Comparison of ENCODE assay signal across 18 cellular contexts in genomic region chr3:134332344-134332743, GRCh38. TPM values are rescaled to one million over a fixed set of nuclear protein-coding genes. Genes with fewer than 3 reads are reported as not detected.
DNase-seq lines count a peak whose midpoint lies in the region; ATAC-seq and TF ChIP-seq lines count a peak whose summit lies in the region.
"Had no signal": no experiment of that assay in that cellular context is flagged by ENCODE, and none has a peak within 500 bp of the region (broad histone marks: within the 10 kb centered on the region; RNA-seq: fewer than 3 reads in every experiment).

No MANE protein-coding gene starts in this region.

- H3K36me3 ChIP-seq in GM23338 (ENCODE audit: insufficient read depth): no peaks in the 10 kb centered on the region
- H3K36me3 ChIP-seq in brain microvascular endothelial cell (replicated peaks): no peaks in the 10 kb centered on the region
- H3K36me3 ChIP-seq in mesodermal cell (ENCODE audit: control insufficient read depth, insufficient read depth, low read length): no peaks in the 10 kb centered on the region
- no peaks in the 10 kb centered on the region for H3K36me3 ChIP-seq in stomach
- H3K36me3 ChIP-seq: BLaER1, heart right ventricle, SJCRH30 had no signal

- in situ Hi-C loops in brain microvascular endothelial cell (cut with HindIII; ENCODE audit: low pct_ligation_motif_present, low sequenced_read_pairs): no loop called here

- no peak overlapping the region for H2AFZ ChIP-seq in GM23338

- ATAC-seq in GM23338 (no peak), GM18870 (IDR thresholded peaks at IDR 0.05; ENCODE audit: unreplicated experiment) (no peak), GM21423 (IDR thresholded peaks at IDR 0.05; ENCODE audit: unreplicated experiment) (no peak)
- ATAC-seq: GM12878, heart right ventricle, left lobe of liver had no signal

- H3K4me1 ChIP-seq in GM23338 (ENCODE audit: insufficient read depth) (peaks cover 54% of the 10 kb centered on the region), mesodermal cell (ENCODE audit: control insufficient read depth, insufficient read depth, low read length, poor library complexity, severe bottlenecking) (peaks cover 72% of the 10 kb centered on the region), stomach (peaks cover 32 to 79% (median 51%) of the 10 kb centered on the region in 4 donors)

- intact Hi-C loops in stomach (cut with DNase I; ENCODE audit: low total_unique reads): no loop called here

- TF ChIP-seq POLR2A in stomach (IDR thresholded peaks at IDR 0.05): no peak

- DNase-seq in GM23338 (ENCODE audit: low spot score): no peak
- no peak for DNase-seq in brain microvascular endothelial cell
- DNase-seq in stomach: no peak
- DNase-seq in NK-92 treated with Interleukin-12 subunit alpha and Interleukin-12 subunit beta, amount 100 ng/mL, for 24 hours (lab: John Stamatoyannopoulos, UW): no peak
- no peak for DNase-seq in NCI-H748 treated with DMSO at 0.1 percent for 48 hours (lab: John Stamatoyannopoulos, UW)
- DNase-seq: activated naive CD4-positive, alpha-beta T cell treated with anti-CD3 and anti-CD28 coated beads, Interleukin-2, amount 10 ng/mL, durations not matched to agents 7 days and 5 days; EL; heart right ventricle; NCI-H187 treated with DMSO at 0.1 percent for 48 hours; occipital lobe; SJCRH30 had no signal

- H3K36me3 Mint-ChIP-seq in GM23338 (ENCODE audit: low read depth): no peaks in the 10 kb centered on the region
- H3K36me3 Mint-ChIP-seq: activated naive CD4-positive, alpha-beta T cell treated with anti-CD3 and anti-CD28 coated beads, Interleukin-2, amount 10 ng/mL, durations not matched to agents 7 days and 5 days had no signal

- peak overlapping the region; percentile 58 for H3K4me2 ChIP-seq in GM23338
- H3K4me2 ChIP-seq: BLaER1 had no signal

- H3K79me2 ChIP-seq in GM23338 (replicated peaks; ENCODE audit: insufficient read depth): no peaks in the 10 kb centered on the region

- TF ChIP-seq EP300 in stomach (IDR thresholded peaks at IDR 0.05): no peak

- H3K9me3 ChIP-seq in mesodermal cell (ENCODE audit: control insufficient read depth, low read length): no peaks in the 10 kb centered on the region
- no peaks in the 10 kb centered on the region for H3K9me3 ChIP-seq in stomach
- H3K9me3 ChIP-seq: BLaER1, heart right ventricle, SJCRH30 had no signal

- TF ChIP-seq CTCF in GM23338 (conservative IDR thresholded peaks at IDR 0.05; ENCODE audit: low read depth in 2 of 2) (no peak), brain microvascular endothelial cell (IDR thresholded peaks at IDR 0.05; ENCODE audit: low read depth, low read length, missing control alignments) (no peak), stomach (IDR thresholded peaks at IDR 0.05) (no peak)

- no peaks in the 10 kb centered on the region for H3K9me2 ChIP-seq in GM23338 (ENCODE audit: insufficient read depth)

- H3K4me3 ChIP-seq in GM23338 (no peak overlapping the region), brain microvascular endothelial cell (ENCODE audit: low read depth, low read length) (no peak overlapping the region), mesodermal cell (ENCODE audit: extremely low read depth, insufficient read depth, low read length, poor library complexity, severe bottlenecking) (no peak overlapping the region), stomach (no peak overlapping the region)
- H3K4me3 ChIP-seq: BLaER1, GM12878, heart right ventricle, SJCRH30 had no signal

- no peak overlapping the region; the same call in 2 of the 3 replicates for H3K4me3 Mint-ChIP-seq in GM23338
- H3K4me3 Mint-ChIP-seq: activated naive CD4-positive, alpha-beta T cell treated with anti-CD3 and anti-CD28 coated beads, Interleukin-2, amount 10 ng/mL, durations not matched to agents 7 days and 5 days had no signal

- H3K27ac ChIP-seq in GM23338 (ENCODE audit: low read depth): no peak overlapping the region
- H3K27ac ChIP-seq in brain microvascular endothelial cell: peak overlapping the region; percentile 49
- H3K27ac ChIP-seq in mesodermal cell (ENCODE audit: low read depth, low read length, severe bottlenecking): peak overlapping the region; percentile 85
- H3K27ac ChIP-seq in stomach: peak overlapping the region in 4 of 5 donors; percentile 43 to 76 (median 66)
- H3K27ac ChIP-seq: BLaER1, SJCRH30, VCaP had no signal

- no peak overlapping the region for H3K27ac Mint-ChIP-seq in GM23338
- H3K27ac Mint-ChIP-seq: activated naive CD4-positive, alpha-beta T cell treated with anti-CD3 and anti-CD28 coated beads, Interleukin-2, amount 10 ng/mL, durations not matched to agents 7 days and 5 days had no signal

- H3K27me3 Mint-ChIP-seq in GM23338 (ENCODE audit: insufficient read depth, low read depth, poor library complexity): peaks cover 22% of the 10 kb centered on the region

- no peaks in the 10 kb centered on the region for H4K20me1 ChIP-seq in GM23338 (replicated peaks; ENCODE audit: insufficient read depth)
- H4K20me1 ChIP-seq: BLaER1 had no signal

- H3K9me3 Mint-ChIP-seq in GM23338: no peaks in the 10 kb centered on the region
- H3K9me3 Mint-ChIP-seq: activated naive CD4-positive, alpha-beta T cell treated with anti-CD3 and anti-CD28 coated beads, Interleukin-2, amount 10 ng/mL, durations not matched to agents 7 days and 5 days had no signal

- 81 to 90% methylated on average over 6 of the region's 6 CpGs for WGBS in mesodermal cell (ENCODE audit: insufficient coverage in 2 of 2), 2 experiments
- WGBS in stomach, 5 donors: 80 to 89% (median 86%) methylated on average over 6 of the region's 6 CpGs

- no peaks in the 10 kb centered on the region for H3K27me3 ChIP-seq in GM23338 (ENCODE audit: insufficient read depth)
- H3K27me3 ChIP-seq in brain microvascular endothelial cell (replicated peaks): no peaks in the 10 kb centered on the region
- no peaks in the 10 kb centered on the region for H3K27me3 ChIP-seq in stomach
- H3K27me3 ChIP-seq: BLaER1, heart right ventricle, SJCRH30 had no signal

- H3K4me1 Mint-ChIP-seq in GM23338: peaks cover 47% of the 10 kb centered on the region
- H3K4me1 Mint-ChIP-seq: activated naive CD4-positive, alpha-beta T cell treated with anti-CD3 and anti-CD28 coated beads, Interleukin-2, amount 10 ng/mL, durations not matched to agents 7 days and 5 days had no signal

- peaks cover 1% of the 10 kb centered on the region; the same call in 1 of the 2 replicates for H3F3A ChIP-seq in GM23338 (replicated peaks; ENCODE audit: low read depth)

TF ChIP-seq in GM23338, 12 proteins besides CTCF, POLR2A, EP300 and RAD21:
- TF ChIP-seq ZNF331 (CRISPR knock-in tag; IDR thresholded peaks at IDR 0.05; ENCODE audit: low read depth) (no peak), EZH2phosphoT487 (IDR thresholded peaks at IDR 0.05; ENCODE audit: unreplicated experiment) (no peak), ETS1 (IDR thresholded peaks at IDR 0.05) (no peak)

RNA-seq across cellular contexts. Expression of gene AMOTL2, which starts 41.9 kb away (rescaled TPM):
- total RNA-seq in GM23338 (2014; rRNA removed; shearing (Covaris generic)): 96.2 and 102 TPM in 2 replicates
- 17.4 and 17.9 TPM in 2 replicates for polyA plus RNA-seq in GM23338 (2016; fragmentation: Nextera tagmentation; extraction: Ambion mirVana)
- polyA plus RNA-seq in mesodermal cell (2013, experiment 1 of 2): 59.7 TPM
- polyA plus RNA-seq in mesodermal cell (2013, experiment 2 of 2): 50.8 TPM
- total RNA-seq in stomach: 100 to 1,000 TPM in 1 of 5 donors, 10 to 100 TPM in 4; 29.3 to 782 (median 54.9) TPM
- polyA plus RNA-seq in stomach: 10 to 100 TPM; 10.6 to 16.6 (median 13.8) TPM
